In genomic region chr18:9827211-9827855, GRCh38 we compare ENCODE assay signal across 13 cellular contexts. TPM values are rescaled to one million over a fixed set of nuclear protein-coding genes. Genes with fewer than 3 reads are reported as not detected.
DNase-seq lines count a peak whose midpoint lies in the region; TF ChIP-seq lines count a peak whose summit lies in the region.
"Had no signal": no experiment of that assay in that cellular context is flagged by ENCODE, and none has a peak within 500 bp of the region (broad histone marks: within the 10 kb centered on the region; RNA-seq: fewer than 3 reads in every experiment).

No MANE protein-coding gene starts in this region.

- no peaks in the 10 kb centered on the region for H3K9me3 Mint-ChIP-seq in activated T-helper 1 cell treated with anti-CD3 and anti-CD28 coated beads, Interleukin-12 subunit alpha, Interleukin-12 subunit beta, Interleukin-2, Interleukin-4 antibody, amounts not matched to agents 30 ng/mL and 10 ng/mL and 1 ng/mL, durations not matched to agents 14 hours and 24 hours and 36 hours
- no peaks in the 10 kb centered on the region for H3K9me3 Mint-ChIP-seq in immature natural killer cell
- H3K9me3 Mint-ChIP-seq: activated CD8-positive, alpha-beta T cell treated with anti-CD3 and anti-CD28 coated beads for 36 hours; central memory CD8-positive, alpha-beta T cell had no signal

- H3K27ac ChIP-seq in ACC112 (ENCODE audit: low read depth, low read length) (peak overlapping the region; percentile 95), colonic mucosa (peak overlapping the region; percentile 52), neutrophil (peak overlapping the region; percentile 95)

- no peaks in the 10 kb centered on the region for H3K4me1 Mint-ChIP-seq in activated T-helper 1 cell treated with anti-CD3 and anti-CD28 coated beads, Interleukin-12 subunit alpha, Interleukin-12 subunit beta, Interleukin-2, Interleukin-4 antibody, amounts not matched to agents 30 ng/mL and 10 ng/mL and 1 ng/mL, durations not matched to agents 14 hours and 24 hours and 36 hours (ENCODE audit: low read depth)
- no peaks in the 10 kb centered on the region for H3K4me1 Mint-ChIP-seq in immature natural killer cell
- H3K4me1 Mint-ChIP-seq: central memory CD8-positive, alpha-beta T cell had no signal

- H3K79me2 ChIP-seq in ACC112 (ENCODE audit: control insufficient read depth, insufficient read depth, low read length, unreplicated experiment), result peaks cover 10% of the 10 kb centered on the region

- H3K4me1 ChIP-seq in ACC112 (ENCODE audit: control insufficient read depth, insufficient read depth, low read length, unreplicated experiment) (peaks cover 53% of the 10 kb centered on the region), colonic mucosa (peaks cover 7% of the 10 kb centered on the region), neutrophil (ENCODE audit: control insufficient read depth in 1 of 2, insufficient read depth in 1 of 2, low read depth in 1 of 2, low read length in 1 of 2) (peaks cover 87 to 95% of the 10 kb centered on the region in 2 experiments)
- H3K4me1 ChIP-seq: BE2C had no signal

- intact Hi-C loops in colonic mucosa (cut with DNase I), result no loop called here
- intact Hi-C loops in activated T-helper 1 cell treated with anti-CD3 and anti-CD28 coated beads, Interleukin-12 subunit alpha, Interleukin-12 subunit beta, Interleukin-2, Interleukin-4 antibody, amounts not matched to agents 30 ng/mL and 10 ng/mL and 1 ng/mL, durations not matched to agents 14 hours and 24 hours and 36 hours (cut with micrococcal nuclease), result no loop called here

- H3K9me3 ChIP-seq in colonic mucosa (no peaks in the 10 kb centered on the region), neutrophil (no peaks in the 10 kb centered on the region), MG63 (no peaks in the 10 kb centered on the region)
- H3K9me3 ChIP-seq: BE2C had no signal

- H3K36me3 ChIP-seq in ACC112 (ENCODE audit: insufficient read depth, low read length), result 0 out of 2 replicates have a peak, but pooled peaks cover 2% of the 10 kb centered on the region
- no peaks in the 10 kb centered on the region for H3K36me3 ChIP-seq in colonic mucosa
- peaks cover 4% of the 10 kb centered on the region for H3K36me3 ChIP-seq in neutrophil
- H3K36me3 ChIP-seq in MG63, result no peaks in the 10 kb centered on the region
- H3K36me3 ChIP-seq: BE2C had no signal

- H2AFZ ChIP-seq in ACC112 (ENCODE audit: low read length, unreplicated experiment), result peak overlapping the region; percentile 0

- no peak overlapping the region for H3K27ac Mint-ChIP-seq in activated T-helper 1 cell treated with anti-CD3 and anti-CD28 coated beads, Interleukin-12 subunit alpha, Interleukin-12 subunit beta, Interleukin-2, Interleukin-4 antibody, amounts not matched to agents 30 ng/mL and 10 ng/mL and 1 ng/mL, durations not matched to agents 14 hours and 24 hours and 36 hours
- no peak overlapping the region for H3K27ac Mint-ChIP-seq in immature natural killer cell
- H3K27ac Mint-ChIP-seq: activated CD8-positive, alpha-beta T cell treated with anti-CD3 and anti-CD28 coated beads for 36 hours had no signal

- no peaks in the 10 kb centered on the region for H3K27me3 ChIP-seq in ACC112 (ENCODE audit: insufficient read depth, low read length)
- no peaks in the 10 kb centered on the region for H3K27me3 ChIP-seq in colonic mucosa
- no peaks in the 10 kb centered on the region for H3K27me3 ChIP-seq in neutrophil
- no peaks in the 10 kb centered on the region for H3K27me3 ChIP-seq in MG63
- H3K27me3 ChIP-seq: BE2C had no signal

- no peak overlapping the region for H3K4me3 Mint-ChIP-seq in activated T-helper 1 cell treated with anti-CD3 and anti-CD28 coated beads, Interleukin-12 subunit alpha, Interleukin-12 subunit beta, Interleukin-2, Interleukin-4 antibody, amounts not matched to agents 30 ng/mL and 10 ng/mL and 1 ng/mL, durations not matched to agents 14 hours and 24 hours and 36 hours
- no peak overlapping the region for H3K4me3 Mint-ChIP-seq in immature natural killer cell
- H3K4me3 Mint-ChIP-seq: activated CD8-positive, alpha-beta T cell treated with anti-CD3 and anti-CD28 coated beads for 36 hours; central memory CD8-positive, alpha-beta T cell had no signal

- no peak overlapping the region for H3K9ac ChIP-seq in colonic mucosa (ENCODE audit: low read depth in 2 of 2, low read length in 2 of 2)

- H3K4me3 ChIP-seq in ACC112 (ENCODE audit: low read depth, low read length), result peak overlapping the region; percentile 54; the same call in 1 of the 2 replicates
- no peak overlapping the region for H3K4me3 ChIP-seq in NB4 (ENCODE audit: low read depth, low read length)
- no peak overlapping the region for H3K4me3 ChIP-seq in colonic mucosa
- H3K4me3 ChIP-seq in neutrophil (ENCODE audit: low read depth in 1 of 2, low read length in 1 of 2), result peak overlapping the region; percentile 50
- H3K4me3 ChIP-seq in MG63, result no peak overlapping the region

- peak; percentile 55 for DNase-seq in NB4 (ENCODE audit: low read depth)
- DNase-seq in colonic mucosa, result no peak
- DNase-seq in MG63, result no peak
- DNase-seq in GM19240 (ENCODE audit: insufficient read length, low spot score), result no peak
- DNase-seq in activated T-helper 1 cell treated with anti-CD3 and anti-CD28 coated beads, Interleukin-12 subunit alpha, Interleukin-12 subunit beta, Interleukin-2, Interleukin-4 antibody, amounts not matched to agents 30 ng/mL and 10 ng/mL and 1 ng/mL, durations not matched to agents 14 hours and 24 hours and 36 hours (ENCODE audit: low spot score), result no peak
- DNase-seq in immature natural killer cell, result no peak
- DNase-seq: BE2C, NCI-H1930 had no signal

- no peak for TF ChIP-seq POLR2A in NB4 (IDR thresholded peaks at IDR 0.05; ENCODE audit: extremely low read depth, insufficient read length)

- TF ChIP-seq CTCF in NB4 (IDR thresholded peaks at IDR 0.05; ENCODE audit: low read depth, low read length), result no peak
- TF ChIP-seq CTCF in colonic mucosa (IDR thresholded peaks at IDR 0.05), result no peak
- TF ChIP-seq CTCF in neutrophil (IDR thresholded peaks at IDR 0.05), result no peak

- H3K27me3 Mint-ChIP-seq in activated T-helper 1 cell treated with anti-CD3 and anti-CD28 coated beads, Interleukin-12 subunit alpha, Interleukin-12 subunit beta, Interleukin-2, Interleukin-4 antibody, amounts not matched to agents 30 ng/mL and 10 ng/mL and 1 ng/mL, durations not matched to agents 14 hours and 24 hours and 36 hours (ENCODE audit: insufficient read depth), result no peaks in the 10 kb centered on the region
- H3K27me3 Mint-ChIP-seq in immature natural killer cell (ENCODE audit: low read depth in 3 of 3), result peaks cover 0 to 4% (median 1%) of the 10 kb centered on the region in 3 donors

- H3K36me3 Mint-ChIP-seq in activated T-helper 1 cell treated with anti-CD3 and anti-CD28 coated beads, Interleukin-12 subunit alpha, Interleukin-12 subunit beta, Interleukin-2, Interleukin-4 antibody, amounts not matched to agents 30 ng/mL and 10 ng/mL and 1 ng/mL, durations not matched to agents 14 hours and 24 hours and 36 hours (ENCODE audit: low read depth), result no peaks in the 10 kb centered on the region
- H3K36me3 Mint-ChIP-seq in immature natural killer cell, result no peaks in the 10 kb centered on the region

RNA-seq across cellular contexts. Expression of gene TXNDC2, which starts 58.4 kb away (rescaled TPM):
- total RNA-seq in colonic mucosa, result not detected
- total RNA-seq in MG63 (2014; rRNA removed; shearing (Covaris generic); ENCODE audit: low replicate concordance), result 0.33 TPM in 1 of 2 replicates, not detected in the other
- total RNA-seq in activated T-helper 1 cell treated with anti-CD3 and anti-CD28 coated beads, Interleukin-12 subunit alpha, Interleukin-12 subunit beta, Interleukin-2, Interleukin-4 antibody, amounts not matched to agents 30 ng/mL and 10 ng/mL and 1 ng/mL, durations not matched to agents 14 hours and 24 hours and 36 hours, result 0.26 TPM in 1 of 2 replicates, not detected in the other
- polyA plus RNA-seq in immature natural killer cell, result not detected
- total RNA-seq: activated CD8-positive, alpha-beta T cell treated with anti-CD3 and anti-CD28 coated beads for 36 hours; T-helper 2 cell treated with Interferon-gamma antibody and Interleukin-4, amounts not matched to agents 100 ng/mL and 5 ng/mL, for 36 hours had no signal

Comparison
In these comparisons a context has a peak if more than half of its experiments do, and no peak if none do; other contexts are left out.
1. H3K4me3 ChIP-seq: peak in ACC112 (single experiment) and neutrophil (2 of 2); none in NB4 (single experiment), colonic mucosa (single experiment) and MG63 (single experiment).
2. Peak in every context shown above with its lines, with median percentiles within 50 percentile points of each other: H3K27ac ChIP-seq.